Comparison of ENCODE assay signal across 10 cellular contexts in the genomic region with DNA sequence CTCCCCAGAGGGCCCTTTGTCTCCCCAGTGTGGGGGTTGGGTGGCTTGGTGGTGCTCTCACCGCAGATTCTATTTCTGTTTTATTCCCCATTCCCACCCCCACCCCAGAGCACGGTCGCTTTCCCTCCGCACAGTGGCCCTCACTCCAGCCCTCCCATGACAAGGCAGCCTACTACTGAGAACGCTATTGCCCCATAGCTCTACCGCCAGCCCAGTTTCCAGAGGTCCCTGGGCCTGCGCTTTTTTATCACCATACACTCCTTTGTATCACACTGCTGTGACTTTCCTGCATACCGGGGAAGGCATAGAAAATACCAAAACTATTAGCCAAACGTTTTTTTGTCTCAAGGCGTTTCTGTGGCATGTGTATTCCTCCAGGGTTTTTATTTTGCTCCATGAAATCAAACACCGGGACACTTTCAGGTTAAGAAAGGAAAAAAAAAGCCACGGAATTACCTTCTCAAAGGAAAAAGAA. TPM values are rescaled to one million over a fixed set of nuclear protein-coding genes. Genes with fewer than 3 reads are reported as not detected.
DNase-seq lines count a peak whose midpoint lies in the region; ATAC-seq and TF ChIP-seq lines count a peak whose summit lies in the region.
"Had no signal": no experiment of that assay in that cellular context is flagged by ENCODE, and none has a peak within 500 bp of the region (broad histone marks: within the 10 kb centered on the region; RNA-seq: fewer than 3 reads in every experiment).

No MANE protein-coding gene starts in this region.

- no peaks in the 10 kb centered on the region for H3K4me1 ChIP-seq in CD8-positive, alpha-beta T cell (ENCODE audit: insufficient read depth, low read length)
- peaks cover 9% of the 10 kb centered on the region for H3K4me1 ChIP-seq in ectodermal cell (ENCODE audit: control insufficient read depth, insufficient read depth, low read length)

- H3K27me3 ChIP-seq in CD8-positive, alpha-beta T cell (ENCODE audit: insufficient read depth, low read length): peaks cover 13% of the 10 kb centered on the region
- H3K27me3 ChIP-seq in ectodermal cell (ENCODE audit: control insufficient read depth, insufficient read depth, low read length, poor library complexity, severe bottlenecking): peaks cover 49% of the 10 kb centered on the region
- peaks cover 15% of the 10 kb centered on the region for H3K27me3 ChIP-seq in brain microvascular endothelial cell (replicated peaks)

- no peaks in the 10 kb centered on the region for H3K9me3 Mint-ChIP-seq in CD8-positive, alpha-beta T cell
- no peaks in the 10 kb centered on the region for H3K9me3 Mint-ChIP-seq in nephron progenitor cell

- no peak overlapping the region for H3K4me3 ChIP-seq in CD8-positive, alpha-beta T cell (ENCODE audit: low read depth, low read length)
- H3K4me3 ChIP-seq in ectodermal cell (ENCODE audit: insufficient read depth, low read depth, low read length) (peak overlapping the region; percentile 40), brain microvascular endothelial cell (ENCODE audit: low read depth, low read length) (no peak overlapping the region)

- ATAC-seq in CD8-positive, alpha-beta T cell: no peak

- no peak overlapping the region for H3K27ac ChIP-seq in CD8-positive, alpha-beta T cell (ENCODE audit: low read depth, low read length)
- H3K27ac ChIP-seq in ectodermal cell (ENCODE audit: insufficient read depth, low read depth, low read length, poor library complexity, severe bottlenecking): no peak overlapping the region
- H3K27ac ChIP-seq in brain microvascular endothelial cell: no peak overlapping the region

- no peak for DNase-seq in CD8-positive, alpha-beta T cell
- DNase-seq in NCI-H1105 (lab: John Stamatoyannopoulos, UW) (peak; percentile 25), nephron progenitor cell (no peak), HT-29 (ENCODE audit: low spot score) (no peak), brain microvascular endothelial cell (no peak), inferior parietal cortex (ENCODE audit: extremely low spot score) (no peak)
- no peak for DNase-seq in stimulated activated naive CD4-positive, alpha-beta T cell treated with Interleukin-2 at 50 U/mL for 16 hours (lab: John Stamatoyannopoulos, UW)

- H3K27ac Mint-ChIP-seq in CD8-positive, alpha-beta T cell: no peak overlapping the region
- no peak overlapping the region for H3K27ac Mint-ChIP-seq in nephron progenitor cell

- no peaks in the 10 kb centered on the region for H3K9me3 ChIP-seq in CD8-positive, alpha-beta T cell (ENCODE audit: low read length)
- no peaks in the 10 kb centered on the region for H3K9me3 ChIP-seq in ectodermal cell (ENCODE audit: control insufficient read depth, low read length)

- CTCF ChIA-PET in CD8-positive, alpha-beta T cell (lab: Charles Lee): no interaction called here

- TF ChIP-seq CTCF in CD8-positive, alpha-beta T cell (IDR thresholded peaks at IDR 0.05): no peak
- TF ChIP-seq CTCF in nephron progenitor cell (IDR thresholded peaks at IDR 0.05) (no peak), brain microvascular endothelial cell (IDR thresholded peaks at IDR 0.05; ENCODE audit: low read depth, low read length, missing control alignments) (no peak)

- peak overlapping the region; percentile 54 for H3K4me3 Mint-ChIP-seq in CD8-positive, alpha-beta T cell
- peak overlapping the region; percentile 73 for H3K4me3 Mint-ChIP-seq in nephron progenitor cell

- intact Hi-C loops in CD8-positive, alpha-beta T cell (cut with DNase I, micrococcal nuclease): no loop called here

- no peaks in the 10 kb centered on the region for H3K36me3 Mint-ChIP-seq in CD8-positive, alpha-beta T cell
- no peaks in the 10 kb centered on the region for H3K36me3 Mint-ChIP-seq in nephron progenitor cell (ENCODE audit: low read depth)

- WGBS in ectodermal cell, 2 experiments: 23% methylated on average over 12 of the region's 12 CpGs

- peaks cover 11% of the 10 kb centered on the region for H3K4me1 Mint-ChIP-seq in CD8-positive, alpha-beta T cell (ENCODE audit: low read depth)
- H3K4me1 Mint-ChIP-seq in nephron progenitor cell: peaks cover 5% of the 10 kb centered on the region

- POLR2A ChIA-PET in CD8-positive, alpha-beta T cell (lab: Charles Lee): no interaction called here

- peaks cover 60% of the 10 kb centered on the region for H3K27me3 Mint-ChIP-seq in CD8-positive, alpha-beta T cell (ENCODE audit: low read depth)
- peaks cover 88% of the 10 kb centered on the region for H3K27me3 Mint-ChIP-seq in nephron progenitor cell (ENCODE audit: low read depth, poor library complexity)

- in situ Hi-C loops in brain microvascular endothelial cell (cut with HindIII; ENCODE audit: low pct_ligation_motif_present, low sequenced_read_pairs): no loop called here

- H3K36me3 ChIP-seq in CD8-positive, alpha-beta T cell (ENCODE audit: insufficient read depth, low read length): no peaks in the 10 kb centered on the region
- no peaks in the 10 kb centered on the region for H3K36me3 ChIP-seq in ectodermal cell (ENCODE audit: control insufficient read depth, insufficient read depth, low read length)
- H3K36me3 ChIP-seq in brain microvascular endothelial cell (replicated peaks): no peaks in the 10 kb centered on the region

RNA-seq across cellular contexts. Expression of a gene that starts 1.4 kb away (rescaled TPM):
- total RNA-seq in CD8-positive, alpha-beta T cell: not detected
- polyA plus RNA-seq in ectodermal cell (2013, experiment 1 of 4): not detected
- polyA plus RNA-seq in ectodermal cell (2013, experiment 2 of 4): 0.09 TPM
- 0.16 TPM for polyA plus RNA-seq in ectodermal cell (2013, experiment 3 of 4)
- polyA plus RNA-seq in ectodermal cell (2013, experiment 4 of 4): 0.28 TPM
- not detected in 2 replicates for total RNA-seq in HT-29 (2014; rRNA removed; shearing (Covaris generic))
- total RNA-seq: left ventricle myocardium superior, posterior vena cava had no signal

RNA-seq across cellular contexts. Expression of a gene that starts 27.9 kb away (rescaled TPM):
- total RNA-seq in CD8-positive, alpha-beta T cell: not detected
- polyA plus RNA-seq in ectodermal cell (2013, experiment 1 of 4): not detected
- polyA plus RNA-seq in ectodermal cell (2013, experiment 2 of 4): not detected
- not detected for polyA plus RNA-seq in ectodermal cell (2013, experiment 3 of 4)
- polyA plus RNA-seq in ectodermal cell (2013, experiment 4 of 4): not detected
- not detected in 2 replicates for total RNA-seq in HT-29 (2014; rRNA removed; shearing (Covaris generic))
- total RNA-seq: left ventricle myocardium superior, posterior vena cava had no signal
